In the genomic region with DNA sequence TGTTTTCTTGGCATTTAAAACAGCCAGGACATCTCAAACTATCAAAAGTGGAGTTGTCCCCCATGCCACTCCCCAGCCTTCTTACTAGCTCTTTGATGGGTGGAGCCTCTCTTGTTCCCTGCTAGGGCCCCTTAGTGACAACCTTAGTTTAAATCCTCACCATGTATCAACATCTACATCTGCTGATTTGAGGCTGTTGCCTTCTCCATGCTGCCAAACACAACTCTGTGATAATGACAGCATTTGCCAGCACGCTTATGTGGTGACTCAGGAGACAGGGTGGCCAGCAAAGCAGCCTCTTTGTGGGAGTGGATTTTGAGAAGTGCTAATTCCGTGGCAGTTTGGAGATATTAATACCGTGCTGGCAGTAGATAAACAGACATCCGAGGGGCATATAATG, we compare ENCODE assay signal across 9 cellular contexts.
DNase-seq lines count a peak whose midpoint lies in the region; ATAC-seq and TF ChIP-seq lines count a peak whose summit lies in the region.
"Had no signal": no experiment of that assay in that cellular context is flagged by ENCODE, and none has a peak within 500 bp of the region (broad histone marks: within the 10 kb centered on the region; RNA-seq: fewer than 3 reads in every experiment).

No MANE protein-coding gene starts in this region.

- H3K27ac Mint-ChIP-seq in H9, result peak overlapping the region; percentile 22 to 87 (median 73); a peak in 5 of 7 replicates
- no peak overlapping the region for H3K27ac Mint-ChIP-seq in activated T-helper 2 cell treated with anti-CD3 and anti-CD28 coated beads, Interferon-gamma antibody, Interleukin-2, Interleukin-4, amounts not matched to agents 10 μg/mL and 5 μg/mL and 100 μg/mL, durations not matched to agents 14 hours and 24 hours and 36 hours

- no peak overlapping the region for H2AFZ ChIP-seq in H9 (ENCODE audit: low read length)

- H2BK12ac ChIP-seq in H9 (ENCODE audit: insufficient read length, low read depth, low read length), result no peak overlapping the region

- no peak for TF ChIP-seq CTCF in H9 (conservative IDR thresholded peaks at IDR 0.05)
- TF ChIP-seq CTCF in foreskin keratinocyte (conservative IDR thresholded peaks at IDR 0.05), result no peak

- no peak overlapping the region for H3T11ph ChIP-seq in H9 (ENCODE audit: low read length)

- H3K79me2 ChIP-seq in H9 (ENCODE audit: insufficient read depth, low read length), result no peaks in the 10 kb centered on the region; the same call in 1 of the 2 replicates

- peaks cover 38% of the 10 kb centered on the region in 2 experiments for H3K4me1 Mint-ChIP-seq in H9
- peaks cover 21% of the 10 kb centered on the region for H3K4me1 Mint-ChIP-seq in activated T-helper 2 cell treated with anti-CD3 and anti-CD28 coated beads, Interferon-gamma antibody, Interleukin-2, Interleukin-4, amounts not matched to agents 10 μg/mL and 5 μg/mL and 100 μg/mL, durations not matched to agents 14 hours and 24 hours and 36 hours (ENCODE audit: low read depth)

- H3K4me3 Mint-ChIP-seq in H9, result no peak overlapping the region
- H3K4me3 Mint-ChIP-seq in activated T-helper 2 cell treated with anti-CD3 and anti-CD28 coated beads, Interferon-gamma antibody, Interleukin-2, Interleukin-4, amounts not matched to agents 10 μg/mL and 5 μg/mL and 100 μg/mL, durations not matched to agents 14 hours and 24 hours and 36 hours (ENCODE audit: low read depth), result no peak overlapping the region

- intact Hi-C loops in sciatic nerve (cut with DNase I), result no loop called here
- intact Hi-C loops in activated T-helper 2 cell treated with anti-CD3 and anti-CD28 coated beads, Interferon-gamma antibody, Interleukin-2, Interleukin-4, amounts not matched to agents 10 μg/mL and 5 μg/mL and 100 μg/mL, durations not matched to agents 14 hours and 24 hours and 36 hours (cut with micrococcal nuclease), result no loop called here

- no peaks in the 10 kb centered on the region for H3K23me2 ChIP-seq in H9 (ENCODE audit: insufficient read length, low read depth, low read length, poor library complexity, severe bottlenecking)

- peaks cover 3% of the 10 kb centered on the region; the same call in 1 of the 2 replicates for H3K4me1 ChIP-seq in H9 (ENCODE audit: insufficient read depth, low read length)
- H3K4me1 ChIP-seq in foreskin keratinocyte, result peaks cover 16% of the 10 kb centered on the region

- no peaks in the 10 kb centered on the region for H3K9me3 ChIP-seq in H9 (ENCODE audit: control insufficient read depth, low read depth, low read length)

- ATAC-seq in SK-N-SH treated with all-trans-retinoic acid at 6 μM for 48 hours, result peak; percentile 90
- peak; percentile 80 for ATAC-seq in foreskin keratinocyte
- ATAC-seq in sciatic nerve, result peak; percentile 69
- ATAC-seq in GM21526 (IDR thresholded peaks at IDR 0.05; ENCODE audit: low FRiP score, unreplicated experiment), result no peak

- H3K4me2 ChIP-seq in H9 (ENCODE audit: insufficient read depth, insufficient read length, low read length), result no peak overlapping the region

- peaks cover 12 to 18% (median 14%) of the 10 kb centered on the region in 3 experiments for H3K36me3 Mint-ChIP-seq in H9 (ENCODE audit: insufficient read depth in 1 of 3, low read depth in 3 of 3)
- peaks cover 49% of the 10 kb centered on the region for H3K36me3 Mint-ChIP-seq in activated T-helper 2 cell treated with anti-CD3 and anti-CD28 coated beads, Interferon-gamma antibody, Interleukin-2, Interleukin-4, amounts not matched to agents 10 μg/mL and 5 μg/mL and 100 μg/mL, durations not matched to agents 14 hours and 24 hours and 36 hours (ENCODE audit: low read depth)

- no peak overlapping the region for H3K4ac ChIP-seq in H9 (ENCODE audit: low read depth, low read length)

- no peaks in the 10 kb centered on the region for H4K20me1 ChIP-seq in H9 (ENCODE audit: control insufficient read depth, insufficient read depth, insufficient read length)

- no peak overlapping the region for H3K18ac ChIP-seq in H9 (ENCODE audit: insufficient read length, low read depth, low read length)

- H3K9ac ChIP-seq in H9 (ENCODE audit: extremely low read depth, insufficient read length, low read length), result no peak overlapping the region

- no peak overlapping the region for H3K23ac ChIP-seq in H9 (ENCODE audit: insufficient read length, low read depth, low read length)

- no peak overlapping the region for H3K14ac ChIP-seq in H9 (ENCODE audit: insufficient read depth, low read length)

- H4K8ac ChIP-seq in H9 (replicated peaks; ENCODE audit: insufficient read length, low read depth, low read length), result no peak overlapping the region

- no peaks in the 10 kb centered on the region; a peak in 1 of 5 replicates for H3K9me3 Mint-ChIP-seq in H9
- no peaks in the 10 kb centered on the region for H3K9me3 Mint-ChIP-seq in activated T-helper 2 cell treated with anti-CD3 and anti-CD28 coated beads, Interferon-gamma antibody, Interleukin-2, Interleukin-4, amounts not matched to agents 10 μg/mL and 5 μg/mL and 100 μg/mL, durations not matched to agents 14 hours and 24 hours and 36 hours

- no peaks in the 10 kb centered on the region for H3K27me3 Mint-ChIP-seq in H9 (ENCODE audit: low read depth)
- H3K27me3 Mint-ChIP-seq in activated T-helper 2 cell treated with anti-CD3 and anti-CD28 coated beads, Interferon-gamma antibody, Interleukin-2, Interleukin-4, amounts not matched to agents 10 μg/mL and 5 μg/mL and 100 μg/mL, durations not matched to agents 14 hours and 24 hours and 36 hours (ENCODE audit: low read depth), result no peaks in the 10 kb centered on the region

- H3K56ac ChIP-seq in H9 (ENCODE audit: insufficient read length, low read depth, low read length), result no peak overlapping the region

- H3K27ac ChIP-seq in H9 (ENCODE audit: insufficient read length, low read depth, low read length) (no peak overlapping the region), foreskin keratinocyte (no peak overlapping the region)
- H3K27ac ChIP-seq: VCaP had no signal

- H2AK5ac ChIP-seq in H9 (ENCODE audit: insufficient read length, low read length), result no peak overlapping the region

- no peak overlapping the region for H2BK5ac ChIP-seq in H9 (ENCODE audit: insufficient read length, low read length)

- H4K91ac ChIP-seq in H9 (ENCODE audit: insufficient read length, low read depth, low read length), result no peak overlapping the region

- DNase-seq in H9 (no peak), foreskin keratinocyte (no peak), sciatic nerve (ENCODE audit: low spot score) (no peak), T-helper 9 cell (no peak)
- no peak for DNase-seq in activated T-helper 2 cell treated with anti-CD3 and anti-CD28 coated beads, Interferon-gamma antibody, Interleukin-2, Interleukin-4, amounts not matched to agents 10 μg/mL and 5 μg/mL and 100 μg/mL, durations not matched to agents 14 hours and 24 hours and 36 hours (ENCODE audit: low spot score)
- DNase-seq in stimulated activated naive CD4-positive, alpha-beta T cell treated with Interleukin-2 at 50 U/mL for 16 hours (lab: John Stamatoyannopoulos, UW), result no peak

- H3K79me1 ChIP-seq in H9 (ENCODE audit: insufficient read depth, low read depth, low read length, poor library complexity, severe bottlenecking), result no peaks in the 10 kb centered on the region

- no CpG with 5 or more reads among the region's 4 CpGs for WGBS in H9 (ENCODE audit: extremely low coverage, insufficient read length, low lambda C conversion rate)

- no peaks in the 10 kb centered on the region for H3K27me3 ChIP-seq in H9 (ENCODE audit: insufficient read depth, low read length)
- no peaks in the 10 kb centered on the region for H3K27me3 ChIP-seq in foreskin keratinocyte

- H4K5ac ChIP-seq in H9 (ENCODE audit: insufficient read length, low read depth, low read length), result no peak overlapping the region

- no peak overlapping the region for H2BK15ac ChIP-seq in H9 (ENCODE audit: low read depth, low read length)

- H2BK20ac ChIP-seq in H9 (ENCODE audit: low read depth, low read length, poor library complexity, severe bottlenecking), result no peak overlapping the region

- H2BK120ac ChIP-seq in H9 (ENCODE audit: low read depth, low read length, poor library complexity, severe bottlenecking), result no peak overlapping the region

TF ChIP-seq in SK-N-SH treated with all-trans-retinoic acid at 6 μM for 48 hours, 23 proteins besides CTCF, POLR2A, EP300 and RAD21 (continues in another document):
- TF ChIP-seq TCF4 (CRISPR knock-in tag; IDR thresholded peaks at IDR 0.05; ENCODE audit: borderline replicate concordance), result no peak
- TF ChIP-seq, protein P1, sequence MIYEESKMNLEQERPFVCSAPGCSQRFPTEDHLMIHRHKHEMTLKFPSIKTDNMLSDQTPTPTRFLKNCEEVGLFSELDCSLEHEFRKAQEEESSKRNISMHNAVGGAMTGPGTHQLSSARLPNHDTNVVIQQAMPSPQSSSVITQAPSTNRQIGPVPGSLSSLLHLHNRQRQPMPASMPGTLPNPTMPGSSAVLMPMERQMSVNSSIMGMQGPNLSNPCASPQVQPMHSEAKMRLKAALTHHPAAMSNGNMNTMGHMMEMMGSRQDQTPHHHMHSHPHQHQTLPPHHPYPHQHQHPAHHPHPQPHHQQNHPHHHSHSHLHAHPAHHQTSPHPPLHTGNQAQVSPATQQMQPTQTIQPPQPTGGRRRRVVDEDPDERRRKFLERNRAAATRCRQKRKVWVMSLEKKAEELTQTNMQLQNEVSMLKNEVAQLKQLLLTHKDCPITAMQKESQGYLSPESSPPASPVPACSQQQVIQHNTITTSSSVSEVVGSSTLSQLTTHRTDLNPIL (CRISPR knock-in tag; IDR thresholded peaks at IDR 0.05; ENCODE audit: low read depth), result no peak
- TF ChIP-seq, protein P2, sequence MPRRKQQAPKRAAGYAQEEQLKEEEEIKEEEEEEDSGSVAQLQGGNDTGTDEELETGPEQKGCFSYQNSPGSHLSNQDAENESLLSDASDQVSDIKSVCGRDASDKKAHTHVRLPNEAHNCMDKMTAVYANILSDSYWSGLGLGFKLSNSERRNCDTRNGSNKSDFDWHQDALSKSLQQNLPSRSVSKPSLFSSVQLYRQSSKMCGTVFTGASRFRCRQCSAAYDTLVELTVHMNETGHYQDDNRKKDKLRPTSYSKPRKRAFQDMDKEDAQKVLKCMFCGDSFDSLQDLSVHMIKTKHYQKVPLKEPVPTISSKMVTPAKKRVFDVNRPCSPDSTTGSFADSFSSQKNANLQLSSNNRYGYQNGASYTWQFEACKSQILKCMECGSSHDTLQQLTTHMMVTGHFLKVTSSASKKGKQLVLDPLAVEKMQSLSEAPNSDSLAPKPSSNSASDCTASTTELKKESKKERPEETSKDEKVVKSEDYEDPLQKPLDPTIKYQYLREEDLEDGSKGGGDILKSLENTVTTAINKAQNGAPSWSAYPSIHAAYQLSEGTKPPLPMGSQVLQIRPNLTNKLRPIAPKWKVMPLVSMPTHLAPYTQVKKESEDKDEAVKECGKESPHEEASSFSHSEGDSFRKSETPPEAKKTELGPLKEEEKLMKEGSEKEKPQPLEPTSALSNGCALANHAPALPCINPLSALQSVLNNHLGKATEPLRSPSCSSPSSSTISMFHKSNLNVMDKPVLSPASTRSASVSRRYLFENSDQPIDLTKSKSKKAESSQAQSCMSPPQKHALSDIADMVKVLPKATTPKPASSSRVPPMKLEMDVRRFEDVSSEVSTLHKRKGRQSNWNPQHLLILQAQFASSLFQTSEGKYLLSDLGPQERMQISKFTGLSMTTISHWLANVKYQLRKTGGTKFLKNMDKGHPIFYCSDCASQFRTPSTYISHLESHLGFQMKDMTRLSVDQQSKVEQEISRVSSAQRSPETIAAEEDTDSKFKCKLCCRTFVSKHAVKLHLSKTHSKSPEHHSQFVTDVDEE (CRISPR knock-in tag; IDR thresholded peaks at IDR 0.05), result no peak
- no peak for TF ChIP-seq ZNF70 (CRISPR knock-in tag; IDR thresholded peaks at IDR 0.05)
- TF ChIP-seq RARB (CRISPR knock-in tag; IDR thresholded peaks at IDR 0.05), result no peak
